In the genomic region with DNA sequence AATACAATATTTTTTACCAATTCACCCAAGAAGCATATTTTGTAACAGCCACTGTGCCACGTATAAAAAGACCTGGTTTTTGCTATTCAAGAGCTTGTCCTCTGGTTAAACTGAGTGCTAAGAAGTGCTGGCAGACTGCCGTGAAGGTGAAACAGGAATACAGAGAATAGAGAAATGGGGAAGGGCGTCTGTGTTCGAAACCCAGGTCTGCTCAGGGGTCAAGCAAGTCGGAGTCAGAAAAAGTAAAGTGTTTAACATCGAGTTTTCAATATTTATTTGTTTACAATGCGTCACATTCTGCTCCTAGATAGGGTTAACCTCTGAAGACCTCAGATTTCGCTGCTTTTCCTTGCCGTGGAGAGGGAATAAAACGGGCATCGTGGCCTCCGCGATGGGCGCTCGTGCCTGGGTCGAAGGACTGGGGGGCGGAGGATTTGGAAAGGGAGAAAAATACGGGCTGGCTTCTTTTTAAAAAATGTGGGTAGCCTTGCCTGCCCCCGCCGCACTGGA, we compare ENCODE assay signal across 9 cellular contexts. TPM values are rescaled to one million over a fixed set of nuclear protein-coding genes. Genes with fewer than 3 reads are reported as not detected.
DNase-seq lines count a peak whose midpoint lies in the region; ATAC-seq and TF ChIP-seq lines count a peak whose summit lies in the region.
"Had no signal": no experiment of that assay in that cellular context is flagged by ENCODE, and none has a peak within 500 bp of the region (broad histone marks: within the 10 kb centered on the region; RNA-seq: fewer than 3 reads in every experiment).

No MANE protein-coding gene starts in this region.

- TF ChIP-seq CTCF in esophagus muscularis mucosa (IDR thresholded peaks at IDR 0.05), result no peak

- H3K27ac ChIP-seq in esophagus muscularis mucosa (replicated peaks in 1 of 4), result no peak overlapping the region

- peak overlapping the region; percentile 10 for H3K9ac ChIP-seq in NT2/D1 (ENCODE audit: insufficient read length, low read depth)

- H3K9me3 ChIP-seq in NT2/D1 (ENCODE audit: insufficient read depth, low read length) (no peaks in the 10 kb centered on the region), esophagus muscularis mucosa (peaks cover 0 to 9% (median 4%) of the 10 kb centered on the region in 4 donors)

- TF ChIP-seq POLR2A in esophagus muscularis mucosa (IDR thresholded peaks at IDR 0.05; ENCODE audit: low read depth) (no peak), GM18505 (IDR thresholded peaks at IDR 0.05; ENCODE audit: borderline replicate concordance, extremely low read depth, insufficient read depth, insufficient read length) (no peak)

- WGBS in esophagus muscularis mucosa, result 24% methylated on average over 20 of the region's 20 CpGs

- intact Hi-C loops in esophagus muscularis mucosa (cut with DNase I), result no loop called here

- H3K36me3 ChIP-seq in NT2/D1 (ENCODE audit: insufficient read depth, insufficient read length, low read length), result no peaks in the 10 kb centered on the region
- H3K36me3 ChIP-seq in esophagus muscularis mucosa, result no peaks in the 10 kb centered on the region

- peak overlapping the region; percentile 58; the same call in 1 of the 2 replicates for H3K4me3 ChIP-seq in GM08714 (ENCODE audit: low read length)
- peak overlapping the region; percentile 36 for H3K4me3 ChIP-seq in NT2/D1 (ENCODE audit: insufficient read length, low read depth)
- H3K4me3 ChIP-seq in esophagus muscularis mucosa, result peak overlapping the region; percentile 52 to 67 (median 60)

- no peak for TF ChIP-seq EP300 in esophagus muscularis mucosa (IDR thresholded peaks at IDR 0.05)

- DNase-seq in NT2/D1 (ENCODE audit: low read depth, low spot score) (no peak), esophagus muscularis mucosa (ENCODE audit: extremely low spot score) (peak; percentile 34), retina (peak; percentile 40), activated gamma-delta T cell treated with Interleukin-2 at 50 U/mL for 16 hours (no peak), SW 1271 (lab: John Stamatoyannopoulos, UW) (no peak)

- H3K4me1 ChIP-seq in NT2/D1 (ENCODE audit: insufficient read depth, insufficient read length), result no peaks in the 10 kb centered on the region
- H3K4me1 ChIP-seq in esophagus muscularis mucosa, result peaks cover 15 to 22% (median 20%) of the 10 kb centered on the region in 4 donors

- H3K27me3 ChIP-seq in NT2/D1 (ENCODE audit: insufficient read depth, insufficient read length) (peaks cover 48% of the 10 kb centered on the region), esophagus muscularis mucosa (peaks cover 0 to 84% (median 16%) of the 10 kb centered on the region in 4 donors)

- ATAC-seq in GM18505 (IDR thresholded peaks at IDR 0.05; ENCODE audit: unreplicated experiment), result no peak
- ATAC-seq in GM18520 (IDR thresholded peaks at IDR 0.05; ENCODE audit: unreplicated experiment), result no peak

RNA-seq across cellular contexts. Expression of gene SNTG2, which starts 1.2 kb away (rescaled TPM):
- 1 to 10 TPM; 3.3 to 7.4 (median 4.5) TPM for total RNA-seq in esophagus muscularis mucosa
- total RNA-seq: HT1080 had no signal

Comparison
In these comparisons a context has a peak if more than half of its experiments do, and no peak if none do; other contexts are left out.
1. DNase-seq: peak in esophagus muscularis mucosa (single experiment) and retina (single experiment); none in NT2/D1 (single experiment), activated gamma-delta T cell treated with Interleukin-2 at 50 U/mL for 16 hours (single experiment) and SW 1271 (0 of 2).
2. Peak in every context shown above with its lines, with median percentiles within 50 percentile points of each other: H3K4me3 ChIP-seq.